In genomic region chr10:50566150-50566549, GRCh38 we compare ENCODE assay signal across 25 cellular contexts.
"Had no signal": no experiment of that assay in that cellular context is flagged by ENCODE, and none has a peak within 500 bp of the region (broad histone marks: within the 10 kb centered on the region; RNA-seq: fewer than 3 reads in every experiment).

No MANE protein-coding gene starts in this region.

- H3K36me3 Mint-ChIP-seq: mesothelial cell of epicardium had no signal

- H3K27me3 Mint-ChIP-seq: activated CD4-positive, alpha-beta T cell treated with anti-CD3 and anti-CD28 coated beads for 36 hours; activated CD8-positive, alpha-beta memory T cell treated with anti-CD3 and anti-CD28 coated beads, Interleukin-2, amount 10 ng/mL, durations not matched to agents 7 days and 5 days; activated naive CD8-positive, alpha-beta T cell; central memory CD8-positive, alpha-beta T cell; dendritic cell treated with granulocyte-macrophage colony-stimulating factor and Interleukin-4, amounts not matched to agents 40 ng/mL and 50 ng/mL, for 4 days; naive B cell; T-helper 17 cell had no signal

- H3K4me3 Mint-ChIP-seq: activated CD4-positive, alpha-beta T cell treated with anti-CD3 and anti-CD28 coated beads for 36 hours; activated CD8-positive, alpha-beta memory T cell treated with anti-CD3 and anti-CD28 coated beads, Interleukin-2, amount 10 ng/mL, durations not matched to agents 7 days and 5 days; activated CD8-positive, alpha-beta T cell treated with anti-CD3 and anti-CD28 coated beads, Interleukin-2, amount 10 ng/mL, durations not matched to agents 7 days and 5 days; activated naive CD8-positive, alpha-beta T cell; central memory CD8-positive, alpha-beta T cell; dendritic cell treated with granulocyte-macrophage colony-stimulating factor and Interleukin-4, amounts not matched to agents 40 ng/mL and 50 ng/mL, for 4 days; endodermal cell; mesothelial cell of epicardium; naive B cell; T-helper 17 cell had no signal

- H3K27ac ChIP-seq: esophagus muscularis mucosa, foreskin keratinocyte, heart right ventricle, left ventricle myocardium inferior, spleen, transverse colon had no signal

- DNase-seq: activated CD4-positive, alpha-beta T cell treated with anti-CD3 and anti-CD28 coated beads for 36 hours; activated CD4-positive, CD25-positive, alpha-beta regulatory T cell; activated CD8-positive, alpha-beta memory T cell treated with anti-CD3 and anti-CD28 coated beads, Interleukin-2, amount 10 ng/mL, durations not matched to agents 7 days and 5 days; activated CD8-positive, alpha-beta T cell treated with anti-CD3 and anti-CD28 coated beads, Interleukin-2, amount 10 ng/mL, durations not matched to agents 7 days and 5 days; activated effector memory CD4-positive, alpha-beta T cell treated with Interleukin-2 at 50 U/mL for 16 hours; activated naive CD4-positive, alpha-beta T cell treated with Interleukin-2 at 50 U/mL for 16 hours; anterior cingulate cortex; endodermal cell; foreskin keratinocyte; heart right ventricle; kidney glomerular epithelial cell; left ventricle myocardium inferior; mammary epithelial cell; naive B cell; right cardiac atrium; spleen; stimulated activated naive CD4-positive, alpha-beta T cell; T-helper 17 cell; T1000; transverse colon had no signal

- H3K9me3 Mint-ChIP-seq: central memory CD8-positive, alpha-beta T cell; dendritic cell treated with granulocyte-macrophage colony-stimulating factor and Interleukin-4, amounts not matched to agents 40 ng/mL and 50 ng/mL, for 4 days; endodermal cell; mesothelial cell of epicardium had no signal

- H3K27ac Mint-ChIP-seq: activated CD4-positive, alpha-beta T cell treated with anti-CD3 and anti-CD28 coated beads for 36 hours; activated CD8-positive, alpha-beta memory T cell treated with anti-CD3 and anti-CD28 coated beads, Interleukin-2, amount 10 ng/mL, durations not matched to agents 7 days and 5 days; activated CD8-positive, alpha-beta T cell treated with anti-CD3 and anti-CD28 coated beads, Interleukin-2, amount 10 ng/mL, durations not matched to agents 7 days and 5 days; activated naive CD8-positive, alpha-beta T cell; dendritic cell treated with granulocyte-macrophage colony-stimulating factor and Interleukin-4, amounts not matched to agents 40 ng/mL and 50 ng/mL, for 4 days; endodermal cell; mesothelial cell of epicardium had no signal

- ATAC-seq: activated CD4-positive, alpha-beta T cell treated with anti-CD3 and anti-CD28 coated beads for 36 hours; activated CD8-positive, alpha-beta memory T cell treated with anti-CD3 and anti-CD28 coated beads, Interleukin-2, amount 10 ng/mL, durations not matched to agents 7 days and 5 days; activated CD8-positive, alpha-beta T cell treated with anti-CD3 and anti-CD28 coated beads, Interleukin-2, amount 10 ng/mL, durations not matched to agents 7 days and 5 days; foreskin keratinocyte; heart right ventricle; right cardiac atrium; T-helper 17 cell had no signal
